17 cellular contexts compared by ENCODE assay signal in the genomic region with DNA sequence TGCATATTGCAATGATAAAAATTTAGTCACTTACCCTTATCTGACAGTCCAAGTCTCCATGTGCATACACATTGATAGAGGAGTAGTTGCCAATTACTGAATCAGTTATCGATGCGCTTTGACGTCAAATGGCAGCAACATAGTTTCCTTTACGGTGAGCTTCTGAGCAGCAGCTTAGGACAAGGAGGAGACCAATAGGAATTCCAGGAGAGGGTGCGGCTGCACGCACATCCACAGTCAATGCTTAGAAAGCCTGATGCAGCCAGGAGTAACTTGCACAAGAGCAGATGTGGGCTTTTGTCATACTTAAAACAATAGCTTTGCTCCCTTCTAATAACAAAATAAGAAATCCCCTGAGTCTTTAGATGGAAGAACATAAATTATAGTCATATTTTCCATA.
DNase-seq lines count a peak whose midpoint lies in the region; ATAC-seq, FAIRE-seq and TF ChIP-seq lines count a peak whose summit lies in the region.
"Had no signal": no experiment of that assay in that cellular context is flagged by ENCODE, and none has a peak within 500 bp of the region (broad histone marks: within the 10 kb centered on the region; RNA-seq: fewer than 3 reads in every experiment).

No MANE protein-coding gene starts in this region.

- H3K79me2 ChIP-seq in astrocyte (ENCODE audit: insufficient read depth, low read length) = no peaks in the 10 kb centered on the region

- no peak for ATAC-seq in GM21367 (IDR thresholded peaks at IDR 0.05; ENCODE audit: unreplicated experiment)
- ATAC-seq: activated CD8-positive, alpha-beta memory T cell treated with anti-CD3 and anti-CD28 coated beads, Interleukin-2, amount 10 ng/mL, durations not matched to agents 7 days and 5 days had no signal

- no peaks in the 10 kb centered on the region for H3K36me3 ChIP-seq in breast epithelium
- no peaks in the 10 kb centered on the region for H3K36me3 ChIP-seq in astrocyte (ENCODE audit: insufficient read depth, low read length)
- no peaks in the 10 kb centered on the region for H3K36me3 ChIP-seq in tibial nerve

- peak overlapping the region; percentile 58 for H3K9ac ChIP-seq in astrocyte (ENCODE audit: low read length)

- POLR2A ChIA-PET in MCF 10A (lab: Yijun Ruan, JAX) = interaction anchor here (0.5 to 1.5 kb wide), 12 partner anchors 12 to 1597 kb away, joined by 3 to 12 read pairs (median 3); no protein-coding TSS in a partner anchor

- H3K27ac ChIP-seq in breast epithelium (no peak overlapping the region), astrocyte (ENCODE audit: low read depth, low read length) (peak overlapping the region; percentile 76), tibial nerve (peak overlapping the region in 3 of 4 donors; percentile 27 to 65 (median 53))
- H3K27ac ChIP-seq: coronary artery had no signal

- H3K36me3 Mint-ChIP-seq in MCF 10A (ENCODE audit: insufficient read depth, unreplicated experiment) (no peaks in the 10 kb centered on the region), astrocyte (ENCODE audit: low read depth, unreplicated experiment) (no peaks in the 10 kb centered on the region)
- H3K36me3 Mint-ChIP-seq: activated CD8-positive, alpha-beta memory T cell treated with anti-CD3 and anti-CD28 coated beads, Interleukin-2, amount 10 ng/mL, durations not matched to agents 7 days and 5 days; CD8-positive, alpha-beta memory T cell; memory B cell had no signal

- no peak for TF ChIP-seq EP300 in tibial nerve (IDR thresholded peaks at IDR 0.05)

- BruUV-seq in MCF 10A (replicated peaks; lab: Mats Ljungman, UMichigan) = no TSS peak

- peaks cover 54% of the 10 kb centered on the region for H3K4me1 Mint-ChIP-seq in MCF 10A (ENCODE audit: insufficient read depth, unreplicated experiment)
- H3K4me1 Mint-ChIP-seq in astrocyte (ENCODE audit: low read depth, unreplicated experiment) = peaks cover 48% of the 10 kb centered on the region
- H3K4me1 Mint-ChIP-seq: CD8-positive, alpha-beta memory T cell; memory B cell had no signal

- FAIRE-seq in astrocyte (lab: Jason Lieb, UNC) = no peak
- FAIRE-seq: A204.1 had no signal

- H3K27ac Mint-ChIP-seq in MCF 10A (ENCODE audit: low read depth, unreplicated experiment) (peak overlapping the region; percentile 68), astrocyte (ENCODE audit: unreplicated experiment) (peak overlapping the region; percentile 77)
- H3K27ac Mint-ChIP-seq: activated CD8-positive, alpha-beta memory T cell treated with anti-CD3 and anti-CD28 coated beads, Interleukin-2, amount 10 ng/mL, durations not matched to agents 7 days and 5 days; CD8-positive, alpha-beta memory T cell; memory B cell; stimulated activated naive CD8-positive, alpha-beta T cell treated with anti-CD3 and anti-CD28 coated beads, Interleukin-15, Interleukin-2, amounts not matched to agents 100 ng/mL and 50 ng/mL, for 24 hours had no signal

- no peaks in the 10 kb centered on the region for H3K27me3 ChIP-seq in breast epithelium
- H3K27me3 ChIP-seq in astrocyte (ENCODE audit: insufficient read depth, low read length) = no peaks in the 10 kb centered on the region
- H3K27me3 ChIP-seq in tibial nerve = no peaks in the 10 kb centered on the region

- peak overlapping the region; percentile 66 for H3K4me2 ChIP-seq in astrocyte (ENCODE audit: low read length)

- no peaks in the 10 kb centered on the region for H4K20me1 ChIP-seq in astrocyte (ENCODE audit: insufficient read depth, low read length)

- intact Hi-C loops in MCF 10A (cut with micrococcal nuclease) (loop anchor here (1.0 to 10.0 kb wide), 6 partner anchors 57 to 1474 kb away; partner anchors contain the start of gene PHIP), breast epithelium (cut with DNase I; ENCODE audit: low total_unique reads) (no loop called here)

- H2AFZ ChIP-seq in astrocyte (ENCODE audit: low read depth, low read length) = no peak overlapping the region

- H3K4me3 Mint-ChIP-seq in MCF 10A (ENCODE audit: unreplicated experiment) = peak overlapping the region; percentile 51
- no peak overlapping the region for H3K4me3 Mint-ChIP-seq in astrocyte (ENCODE audit: unreplicated experiment)
- H3K4me3 Mint-ChIP-seq: activated CD8-positive, alpha-beta memory T cell treated with anti-CD3 and anti-CD28 coated beads, Interleukin-2, amount 10 ng/mL, durations not matched to agents 7 days and 5 days; CD8-positive, alpha-beta memory T cell; memory B cell; stimulated activated naive CD8-positive, alpha-beta T cell treated with anti-CD3 and anti-CD28 coated beads, Interleukin-15, Interleukin-2, amounts not matched to agents 100 ng/mL and 50 ng/mL, for 24 hours had no signal

- DNase-seq in MCF 10A (ENCODE audit: unreplicated experiment) (peak; percentile 85), breast epithelium (ENCODE audit: low spot score in 2 of 2) (no peak), astrocyte (ENCODE audit: low read depth) (peak; percentile 69), foreskin fibroblast (peak; percentile 65 to 89), tibial nerve (ENCODE audit: low spot score in 2 of 2) (no peak), kidney tubule cell (ENCODE audit: low spot score) (no peak), T-helper 1 cell (no peak)
- DNase-seq: activated CD8-positive, alpha-beta memory T cell treated with anti-CD3 and anti-CD28 coated beads, Interleukin-2, amount 10 ng/mL, durations not matched to agents 7 days and 5 days; activated effector memory CD4-positive, alpha-beta T cell treated with anti-CD3 and anti-CD28 coated beads, Interleukin-2, amount 50 U/mL, for 16 hours; CD8-positive, alpha-beta memory T cell; NCI-H1694; NCI-H446 had no signal

- no peaks in the 10 kb centered on the region for H3K9me3 ChIP-seq in breast epithelium
- H3K9me3 ChIP-seq in astrocyte (ENCODE audit: insufficient read depth, low read depth, low read length) = no peaks in the 10 kb centered on the region
- H3K9me3 ChIP-seq in tibial nerve = no peaks in the 10 kb centered on the region

- H3K4me3 ChIP-seq in breast epithelium (no peak overlapping the region), astrocyte (ENCODE audit: insufficient read depth, low read depth, low read length) (no peak overlapping the region), foreskin fibroblast (ENCODE audit: low read depth in 1 of 2, low read length in 2 of 2) (no peak overlapping the region), tibial nerve (no peak overlapping the region)
- H3K4me3 ChIP-seq: coronary artery had no signal

- H3K9me3 Mint-ChIP-seq in MCF 10A (ENCODE audit: unreplicated experiment) (no peaks in the 10 kb centered on the region), astrocyte (ENCODE audit: unreplicated experiment) (no peaks in the 10 kb centered on the region)
- H3K9me3 Mint-ChIP-seq: memory B cell; stimulated activated naive CD8-positive, alpha-beta T cell treated with anti-CD3 and anti-CD28 coated beads, Interleukin-15, Interleukin-2, amounts not matched to agents 100 ng/mL and 50 ng/mL, for 24 hours had no signal

- H3K27me3 Mint-ChIP-seq in MCF 10A (ENCODE audit: insufficient read depth, unreplicated experiment) (no peaks in the 10 kb centered on the region), astrocyte (ENCODE audit: low read depth, unreplicated experiment) (no peaks in the 10 kb centered on the region)
- H3K27me3 Mint-ChIP-seq: activated CD8-positive, alpha-beta memory T cell treated with anti-CD3 and anti-CD28 coated beads, Interleukin-2, amount 10 ng/mL, durations not matched to agents 7 days and 5 days; CD8-positive, alpha-beta memory T cell; memory B cell; stimulated activated naive CD8-positive, alpha-beta T cell treated with anti-CD3 and anti-CD28 coated beads, Interleukin-15, Interleukin-2, amounts not matched to agents 100 ng/mL and 50 ng/mL, for 24 hours had no signal

- TF ChIP-seq POLR2A in breast epithelium (IDR thresholded peaks at IDR 0.05) = no peak
- TF ChIP-seq POLR2A in tibial nerve (IDR thresholded peaks at IDR 0.05) = no peak

- H3K4me1 ChIP-seq in breast epithelium (no peaks in the 10 kb centered on the region), astrocyte (ENCODE audit: insufficient read depth, low read length) (peaks cover 23% of the 10 kb centered on the region), tibial nerve (peaks cover 5 to 67% (median 14%) of the 10 kb centered on the region in 4 donors)

- CTCF ChIA-PET in MCF 10A (lab: Yijun Ruan, JAX) = no interaction called here

- 75 to 84% methylated on average over 6 of the region's 6 CpGs for WGBS in tibial nerve, 2 donors

- TF ChIP-seq CTCF in MCF 10A (IDR thresholded peaks at IDR 0.05; ENCODE audit: unreplicated experiment) (no peak), breast epithelium (IDR thresholded peaks at IDR 0.05) (no peak), astrocyte (IDR thresholded peaks at IDR 0.05; ENCODE audit: insufficient read depth, low read depth, low read length) (no peak), foreskin fibroblast (IDR thresholded peaks at IDR 0.05; ENCODE audit: low read depth, low read length) (no peak), tibial nerve (IDR thresholded peaks at IDR 0.05) (no peak)

Comparison
In these comparisons a context has a peak if more than half of its experiments do, and no peak if none do; other contexts are left out.
1. DNase-seq: peak in MCF 10A (single experiment), astrocyte (single experiment) and foreskin fibroblast (2 of 2); none in breast epithelium (0 of 2), tibial nerve (0 of 2), kidney tubule cell (single experiment) and T-helper 1 cell (0 of 5).
2. H3K27ac ChIP-seq: peak in astrocyte (single experiment) and tibial nerve (3 of 4); none in breast epithelium (0 of 2).